In the genomic region with DNA sequence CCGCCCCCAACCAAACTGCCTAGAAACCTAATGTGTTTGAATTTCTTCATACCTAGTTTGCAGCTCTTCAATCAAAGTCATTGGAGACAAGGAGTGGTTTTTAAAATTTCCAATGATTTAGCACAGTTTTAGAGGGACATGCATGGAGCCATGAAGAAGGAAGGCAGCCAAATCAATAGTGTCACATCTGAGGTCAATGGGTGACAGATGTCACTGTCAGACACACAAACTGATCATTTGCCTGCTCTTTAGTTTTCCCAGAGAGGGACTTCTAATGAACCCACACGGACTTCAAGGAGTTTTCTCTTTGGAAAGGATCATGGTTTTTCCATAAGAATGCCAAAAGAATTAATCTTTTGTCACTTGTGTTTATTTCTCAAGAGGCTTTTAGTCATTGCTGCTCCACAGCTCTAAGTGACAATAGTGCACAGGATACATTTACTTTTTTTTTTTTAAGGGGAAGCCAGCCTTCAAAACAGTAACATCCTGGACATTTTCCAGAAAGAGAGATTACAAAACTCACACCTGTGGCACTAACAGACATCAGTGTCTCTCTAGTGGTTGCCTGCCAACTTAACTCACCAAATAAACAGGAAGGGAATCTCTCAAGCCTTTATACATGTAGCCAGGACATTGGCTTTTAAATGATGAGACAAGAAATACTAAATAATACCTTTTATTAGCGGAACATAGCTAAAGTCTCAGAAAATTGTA, we compare ENCODE assay signal across 23 cellular contexts.
DNase-seq lines count a peak whose midpoint lies in the region; ATAC-seq and TF ChIP-seq lines count a peak whose summit lies in the region.
"Had no signal": no experiment of that assay in that cellular context is flagged by ENCODE, and none has a peak within 500 bp of the region (broad histone marks: within the 10 kb centered on the region; RNA-seq: fewer than 3 reads in every experiment).

No MANE protein-coding gene starts in this region.

- H2BK15ac ChIP-seq in mesenchymal stem cell (ENCODE audit: low read depth, poor library complexity, severe bottlenecking), result no peak overlapping the region

- no peak overlapping the region for H3K4me2 ChIP-seq in mesenchymal stem cell (ENCODE audit: low read length, poor library complexity, severe bottlenecking)

- H2BK120ac ChIP-seq in mesenchymal stem cell (ENCODE audit: low read depth, low read length), result no peak overlapping the region

- intact Hi-C loops in ascending aorta (cut with DNase I) (loop anchor here (5.0 to 10.0 kb wide), 2 partner anchors 121 to 254 kb away; no protein-coding TSS in a partner anchor), aorta (cut with DNase I) (loop anchor here in 1 of 2 donors (10.0 kb wide), 1 partner anchor 251 kb away; a partner anchor contains a TSS)

- DNase-seq in Caki2 (ENCODE audit: low read depth) (peak; percentile 5), KBM-7 (peak; percentile 12), ascending aorta (ENCODE audit: low spot score in 2 of 2) (no peak), mesenchymal stem cell (peak; percentile 8), UCSD-AML1 (lab: John Stamatoyannopoulos, UW; ENCODE audit: unreplicated experiment) (no peak), aorta (no peak)
- DNase-seq in stimulated activated naive CD8-positive, alpha-beta T cell treated with anti-CD3 and anti-CD28 coated beads, Interleukin-15, Interleukin-2, amounts not matched to agents 100 U/mL and 50 U/mL, for 24 hours, result no peak
- DNase-seq: activated CD4-positive, alpha-beta T cell treated with anti-CD3 and anti-CD28 coated beads for 48 hours; activated T-cell treated with anti-CD3 and anti-CD28 coated beads for 4 hours; amygdala; CD8-positive, alpha-beta memory T cell; DMS 273 treated with DMSO at 0.1 percent for 48 hours; effector CD8-positive, alpha-beta T cell; H7; immature natural killer cell; NCI-H82; right cardiac atrium; stomach; T-cell; transverse colon had no signal

- no peak overlapping the region for H4K91ac ChIP-seq in mesenchymal stem cell (ENCODE audit: low read length)

- H3K27me3 ChIP-seq in ascending aorta, result no peaks in the 10 kb centered on the region
- H3K27me3 ChIP-seq in mesenchymal stem cell (ENCODE audit: control insufficient read depth in 1 of 2, insufficient read depth in 1 of 2, low read length in 2 of 2), result no peaks in the 10 kb centered on the region
- H3K27me3 ChIP-seq in aorta (ENCODE audit: control insufficient read depth in 1 of 2, insufficient read depth in 2 of 2, low read length in 1 of 2), result no peaks in the 10 kb centered on the region
- H3K27me3 ChIP-seq: cardiac muscle cell, transverse colon had no signal

- TF ChIP-seq CTCF in ascending aorta (IDR thresholded peaks at IDR 0.05), result no peak

- no peak overlapping the region for H3K23ac ChIP-seq in mesenchymal stem cell (ENCODE audit: low read length in 2 of 2)

- H2AK5ac ChIP-seq in mesenchymal stem cell (ENCODE audit: low read length, severe bottlenecking), result no peak overlapping the region

- H3K14ac ChIP-seq in mesenchymal stem cell (ENCODE audit: low read length in 2 of 2), result no peak overlapping the region

- H3K4me1 ChIP-seq in ascending aorta (peaks cover 0 to 3% of the 10 kb centered on the region in 2 donors), mesenchymal stem cell (ENCODE audit: control insufficient read depth, insufficient read depth, low read depth, low read length) (no peaks in the 10 kb centered on the region), aorta (ENCODE audit: control insufficient read depth in 1 of 2, insufficient read depth in 2 of 2, low read length in 2 of 2) (peaks cover 0 to 2% of the 10 kb centered on the region in 2 donors)
- H3K4me1 ChIP-seq: stomach, transverse colon had no signal

- no peaks in the 10 kb centered on the region for H3K36me3 ChIP-seq in ascending aorta
- H3K36me3 ChIP-seq in mesenchymal stem cell (ENCODE audit: control insufficient read depth in 1 of 2, insufficient read depth in 2 of 2, low read depth in 1 of 2, low read length in 2 of 2), result no peaks in the 10 kb centered on the region
- no peaks in the 10 kb centered on the region for H3K36me3 ChIP-seq in aorta (ENCODE audit: control insufficient read depth in 1 of 2, insufficient read depth in 2 of 2, low read length in 1 of 2)
- H3K36me3 ChIP-seq: cardiac muscle cell, stomach, transverse colon had no signal

- H3K27ac ChIP-seq in ascending aorta, result peak overlapping the region; percentile 1 to 5
- H3K27ac ChIP-seq in mesenchymal stem cell (ENCODE audit: low read length, poor library complexity, severe bottlenecking), result no peak overlapping the region
- H3K27ac ChIP-seq in aorta (ENCODE audit: low read depth in 1 of 2, low read length in 2 of 2), result no peak overlapping the region
- H3K27ac ChIP-seq: cardiac muscle cell, epithelial cell of prostate, stomach, transverse colon had no signal

- 100% methylated on average over 1 of the region's 3 CpGs for WGBS in mesenchymal stem cell
- 60 to 71% methylated on average over 3 of the region's 3 CpGs for WGBS in aorta, 2 donors

- no peak overlapping the region for H3K9ac ChIP-seq in mesenchymal stem cell (ENCODE audit: low read length)

- ATAC-seq in HG02678 (IDR thresholded peaks at IDR 0.05; ENCODE audit: unreplicated experiment) (no peak), aorta (ENCODE audit: low FRiP score) (no peak)
- ATAC-seq in stimulated activated naive CD8-positive, alpha-beta T cell treated with anti-CD3 and anti-CD28 coated beads, Interleukin-15, Interleukin-2, amounts not matched to agents 100 U/mL and 50 U/mL, for 24 hours, result no peak
- ATAC-seq: right cardiac atrium, T-cell had no signal

- no peak overlapping the region for H4K8ac ChIP-seq in mesenchymal stem cell (ENCODE audit: low read length)

- in situ Hi-C loops in Caki2 (cut with HindIII; ENCODE audit: low pct_unique_long_range_greater_than_20kb, low sequenced_read_pairs), result no loop called here
- in situ Hi-C loops in KBM-7 (cut with MboI; ENCODE audit: low pct_unique_long_range_greater_than_20kb, low sequenced_read_pairs), result no loop called here

- H3K4ac ChIP-seq in mesenchymal stem cell (ENCODE audit: low read depth in 1 of 2, low read length in 2 of 2), result no peak overlapping the region

- H3K18ac ChIP-seq in mesenchymal stem cell (ENCODE audit: low read depth in 1 of 2, low read length in 2 of 2), result peak overlapping the region in 1 of 2 experiments; percentile 4

- no peak overlapping the region for H2BK12ac ChIP-seq in mesenchymal stem cell (ENCODE audit: low read length in 2 of 2)

- H3K9me3 ChIP-seq in ascending aorta (no peaks in the 10 kb centered on the region), mesenchymal stem cell (ENCODE audit: control insufficient read depth, low read length) (no peaks in the 10 kb centered on the region), aorta (ENCODE audit: control insufficient read depth, low read length) (no peaks in the 10 kb centered on the region)
- H3K9me3 ChIP-seq: stomach, transverse colon had no signal

- H3K4me3 ChIP-seq in ascending aorta, result no peak overlapping the region
- no peak overlapping the region for H3K4me3 ChIP-seq in mesenchymal stem cell (ENCODE audit: insufficient read depth in 1 of 2, low read depth in 1 of 2, low read length in 2 of 2)
- no peak overlapping the region for H3K4me3 ChIP-seq in aorta (ENCODE audit: low read length in 2 of 2)
- H3K4me3 ChIP-seq: cardiac muscle cell, stomach, transverse colon had no signal

- H2AFZ ChIP-seq in mesenchymal stem cell (ENCODE audit: low read depth, low read length), result no peak overlapping the region

- no peak overlapping the region for H2BK5ac ChIP-seq in mesenchymal stem cell (ENCODE audit: low read depth, low read length, poor library complexity, severe bottlenecking)

- no peaks in the 10 kb centered on the region for H3K79me1 ChIP-seq in mesenchymal stem cell (replicated peaks; ENCODE audit: low read length, poor library complexity, severe bottlenecking)

Comparison
In these comparisons a context has a peak if more than half of its experiments do, and no peak if none do; other contexts are left out.
1. DNase-seq: peak in Caki2 (single experiment), KBM-7 (single experiment) and mesenchymal stem cell (single experiment); none in ascending aorta (0 of 2), UCSD-AML1 (single experiment), stimulated activated naive CD8-positive, alpha-beta T cell treated with anti-CD3 and anti-CD28 coated beads, Interleukin-15, Interleukin-2, amounts not matched to agents 100 U/mL and 50 U/mL, for 24 hours (single experiment) and aorta (0 of 2).
2. H3K27ac ChIP-seq: peak in ascending aorta (2 of 2); none in mesenchymal stem cell (single experiment) and aorta (0 of 2).